In the genomic region with DNA sequence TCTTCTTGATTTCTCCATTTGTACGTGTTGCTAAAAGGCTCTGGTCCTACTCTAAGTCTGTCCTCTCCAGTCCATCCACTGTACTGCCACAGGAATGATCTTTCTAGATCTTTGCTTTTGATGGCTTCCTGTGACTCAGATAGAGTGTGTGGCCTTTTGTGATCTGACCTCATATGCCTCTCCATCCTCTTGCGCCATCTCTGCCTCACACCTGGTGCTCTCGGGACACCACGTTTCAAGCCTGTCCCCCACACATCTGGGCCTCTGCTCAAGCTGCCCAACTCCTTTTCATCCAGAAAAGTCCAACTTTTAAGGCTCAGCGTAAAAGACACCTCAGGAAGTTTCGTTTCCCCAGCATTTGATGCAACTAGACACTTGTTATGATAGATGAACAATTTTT, we compare ENCODE assay signal across 1 cellular context.
A peak's percentile ranks its signal among the peaks of the same experiment; 100 is the strongest.
TF ChIP-seq lines count a peak whose summit lies in the region.

No MANE protein-coding gene starts in this region.

TF ChIP-seq in HepG2, 621 proteins besides CTCF, POLR2A, EP300 and RAD21:
- TF ChIP-seq CEBPB (IDR thresholded peaks at IDR 0.05; ENCODE audit: borderline replicate concordance, low read depth, low read length) (peak; percentile 71; the same call in 1 of the 2 replicates), ZNF207 (IDR thresholded peaks at IDR 0.05; ENCODE audit: borderline replicate concordance) (no peak)
